9 cellular contexts compared by ENCODE assay signal in the genomic region with DNA sequence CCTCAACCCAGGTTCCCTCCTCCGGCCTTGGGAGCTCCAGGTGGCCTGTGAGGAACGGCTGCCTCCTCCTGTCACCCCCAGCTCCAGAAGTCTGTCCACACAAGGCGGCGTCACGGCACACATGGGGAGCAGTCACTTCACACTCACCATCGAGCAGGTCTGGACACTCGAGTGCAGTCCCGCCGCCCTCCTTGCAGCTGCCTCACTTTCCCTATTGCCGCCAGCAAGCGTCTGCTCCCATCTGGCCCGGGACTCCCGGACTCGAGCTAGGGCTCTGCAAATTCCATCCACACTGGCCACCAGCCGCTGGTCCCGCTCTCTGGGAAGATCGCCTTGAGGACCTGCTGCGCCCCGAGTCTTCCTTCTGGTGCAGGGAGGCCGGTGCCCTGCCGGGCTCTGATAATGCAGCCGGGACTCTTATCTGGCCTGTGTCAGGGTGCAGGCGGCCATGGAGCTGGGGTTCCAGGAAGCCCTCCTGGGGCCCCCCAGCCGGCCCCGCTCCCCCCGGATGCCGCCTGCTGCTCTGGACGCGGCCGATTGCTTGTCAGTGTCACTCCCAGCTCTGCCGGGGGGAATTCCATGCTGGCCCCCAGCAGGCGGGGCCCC.
DNase-seq lines count a peak whose midpoint lies in the region; ATAC-seq and TF ChIP-seq lines count a peak whose summit lies in the region.
"Had no signal": no experiment of that assay in that cellular context is flagged by ENCODE, and none has a peak within 500 bp of the region (broad histone marks: within the 10 kb centered on the region; RNA-seq: fewer than 3 reads in every experiment).

Gene RIPOR3, minus strand, starts transcription at position 564 of the 606 bp plus-strand sequence. Its CDS starts 414 bp downstream, at position 150.

- no peaks in the 10 kb centered on the region for H3K36me3 ChIP-seq in RWPE2 (ENCODE audit: low read depth)

- POLR2A ChIA-PET in AG04449 (lab: Yijun Ruan, JAX): interaction anchor here (0.6 kb wide), 1 partner anchor 353 kb away, joined by 3 read pairs; no protein-coding TSS in a partner anchor

- peak within 1 kb of the TSS; percentile 59 to 79 (median 66) for H3K4me3 Mint-ChIP-seq in nephron

- no peak; the same call in 2 of the 3 replicates for ATAC-seq in RWPE2 (ENCODE audit: low read depth)
- no peak for ATAC-seq in HG03354 (IDR thresholded peaks at IDR 0.05; ENCODE audit: poor library complexity, severe bottlenecking, unreplicated experiment)
- no peak for ATAC-seq in GM19395 (IDR thresholded peaks at IDR 0.05; ENCODE audit: unreplicated experiment)

- H3K36me3 Mint-ChIP-seq in nephron (ENCODE audit: low read depth): no peaks in the 10 kb centered on the region

- H3K27me3 Mint-ChIP-seq in nephron (ENCODE audit: low read depth): peaks cover 26% of the 10 kb centered on the region

- H3K27ac ChIP-seq in RWPE2 (ENCODE audit: poor library complexity, severe bottlenecking): no peak within 1 kb of the TSS

- peaks cover 47% of the 10 kb centered on the region for H3K4me1 Mint-ChIP-seq in nephron

- peak within 1 kb of the TSS; percentile 40 to 75 (median 68) for H3K27ac Mint-ChIP-seq in nephron

- no peak for TF ChIP-seq CTCF in AG04449 (IDR thresholded peaks at IDR 0.05; ENCODE audit: insufficient read depth, low read length, missing control alignments)
- no peak for TF ChIP-seq CTCF in RWPE2 (IDR thresholded peaks at IDR 0.05; ENCODE audit: poor library complexity, severe bottlenecking)
- TF ChIP-seq CTCF in nephron (IDR thresholded peaks at IDR 0.05; ENCODE audit: unreplicated experiment in 3 of 3): no peak

- DNase-seq in AG04449 (ENCODE audit: low read depth, low spot score) (no peak), RWPE2 (ENCODE audit: low spot score) (peak; percentile 85), fibroblast of gingiva (ENCODE audit: low read depth) (peak; percentile 27), COLO668 (lab: John Stamatoyannopoulos, UW; ENCODE audit: unreplicated experiment) (no peak), dedifferentiated amniotic fluid mesenchymal stem cell (ENCODE audit: extremely low spot score) (no peak)
- DNase-seq: NCI-H1105 treated with DMSO at 0.1 percent for 48 hours had no signal

- no peaks in the 10 kb centered on the region for H3K9me3 ChIP-seq in RWPE2 (ENCODE audit: severe bottlenecking)

- H3K4me1 ChIP-seq in RWPE2 (ENCODE audit: insufficient read depth, poor library complexity, severe bottlenecking): no peaks in the 10 kb centered on the region

- CTCF ChIA-PET in AG04449 (lab: Yijun Ruan, JAX): no interaction called here

- H3K4me3 ChIP-seq in AG04449 (ENCODE audit: low read depth, low read length) (peak within 1 kb of the TSS; percentile 32), RWPE2 (ENCODE audit: severe bottlenecking) (no peak within 1 kb of the TSS)

- no peaks in the 10 kb centered on the region for H3K27me3 ChIP-seq in RWPE2 (ENCODE audit: insufficient read depth, poor library complexity, severe bottlenecking)

- no peaks in the 10 kb centered on the region for H3K9me3 Mint-ChIP-seq in nephron

Comparison
In these comparisons a context has a peak if more than half of its experiments do, and no peak if none do; other contexts are left out.
1. DNase-seq: peak in RWPE2 (single experiment) and fibroblast of gingiva (single experiment); none in AG04449 (single experiment), COLO668 (single experiment) and dedifferentiated amniotic fluid mesenchymal stem cell (single experiment).